13 cellular contexts compared by ENCODE assay signal in genomic region chr1:163820190-163820589, GRCh38.
"Had no signal": no experiment of that assay in that cellular context is flagged by ENCODE, and none has a peak within 500 bp of the region (broad histone marks: within the 10 kb centered on the region; RNA-seq: fewer than 3 reads in every experiment).

No MANE protein-coding gene starts in this region.

- H3K36me3 Mint-ChIP-seq: neural progenitor cell had no signal

- H3K4me3 Mint-ChIP-seq: activated CD4-positive, alpha-beta memory T cell treated with anti-CD3 and anti-CD28 coated beads, Interleukin-2, amount 10 ng/mL, durations not matched to agents 7 days and 5 days; activated T-cell treated with anti-CD3 and anti-CD28 coated beads, Interleukin-2, amount 50 U/mL, for 24 hours; neural progenitor cell had no signal

- H3K36me3 ChIP-seq: neural progenitor cell, pancreas, stomach, upper lobe of right lung had no signal

- H3K27me3 Mint-ChIP-seq: activated CD4-positive, alpha-beta memory T cell treated with anti-CD3 and anti-CD28 coated beads, Interleukin-2, amount 10 ng/mL, durations not matched to agents 7 days and 5 days; activated T-cell treated with anti-CD3 and anti-CD28 coated beads, Interleukin-2, amount 50 U/mL, for 24 hours had no signal

- H3K27ac ChIP-seq: neural progenitor cell, pancreas, stomach, testis, upper lobe of right lung had no signal

- H3K4me3 ChIP-seq: lung, neural progenitor cell, pancreas, stomach, testis, upper lobe of right lung had no signal

- H3K27me3 ChIP-seq: neural progenitor cell, stomach, testis, upper lobe of right lung had no signal

- H3K9me3 Mint-ChIP-seq: neural progenitor cell had no signal

- ATAC-seq: left colon, pancreas, sciatic nerve, upper lobe of right lung had no signal

- H3K4me1 Mint-ChIP-seq: activated CD4-positive, alpha-beta memory T cell treated with anti-CD3 and anti-CD28 coated beads, Interleukin-2, amount 10 ng/mL, durations not matched to agents 7 days and 5 days; neural progenitor cell had no signal

- DNase-seq: activated CD4-positive, alpha-beta memory T cell treated with anti-CD3 and anti-CD28 coated beads, Interleukin-2, amount 10 ng/mL, durations not matched to agents 7 days and 5 days; activated CD4-positive, alpha-beta T cell treated with anti-CD3 and anti-CD28 coated beads for 4 hours; activated naive CD4-positive, alpha-beta T cell treated with anti-CD3 and anti-CD28 coated beads, Interleukin-2, amount 50 U/mL, for 16 hours; activated T-cell treated with anti-CD3 and anti-CD28 coated beads, Interleukin-2, amount 50 U/mL, for 24 hours; left colon; pancreas; stomach; T1000; testis; upper lobe of right lung had no signal

- H3K27ac Mint-ChIP-seq: activated CD4-positive, alpha-beta memory T cell treated with anti-CD3 and anti-CD28 coated beads, Interleukin-2, amount 10 ng/mL, durations not matched to agents 7 days and 5 days; activated T-cell treated with anti-CD3 and anti-CD28 coated beads, Interleukin-2, amount 50 U/mL, for 24 hours; neural progenitor cell had no signal

- H3K4me1 ChIP-seq: neural progenitor cell, pancreas, testis, upper lobe of right lung had no signal

- H3K9me3 ChIP-seq: pancreas, stomach, testis, upper lobe of right lung had no signal
